Comparison of ENCODE assay signal across 1 cellular context in genomic region chr4:36420111-36420679, GRCh38.
TF ChIP-seq lines count a peak whose summit lies in the region.

No MANE protein-coding gene starts in this region.

TF ChIP-seq in WTC11, 78 proteins besides CTCF, POLR2A, EP300 and RAD21 (continued from another document):
- TF ChIP-seq HMGXB4 (CRISPR knock-in tag; IDR thresholded peaks at IDR 0.05) (no peak), TP53 (CRISPR knock-in tag; IDR thresholded peaks at IDR 0.05) (no peak), ZNF121 (CRISPR knock-in tag; IDR thresholded peaks at IDR 0.05) (no peak)
